In genomic region chr10:131731780-131732630, GRCh38 we compare ENCODE assay signal across 28 cellular contexts.
"Had no signal": no experiment of that assay in that cellular context is flagged by ENCODE, and none has a peak within 500 bp of the region (broad histone marks: within the 10 kb centered on the region; RNA-seq: fewer than 3 reads in every experiment).

No MANE protein-coding gene starts in this region.

- ATAC-seq: heart right ventricle, left lung, lower lobe of right lung, pancreas, right cardiac atrium had no signal

- H3K4me1 Mint-ChIP-seq: activated naive CD4-positive, alpha-beta T cell treated with anti-CD3 and anti-CD28 coated beads, Interleukin-2, amount 50 U/mL, for 24 hours had no signal

- H3K9me3 ChIP-seq: pancreas, testis, transverse colon, vagina had no signal

- FAIRE-seq: colon, endometrium, pancreas, TTC549 had no signal

- H3K4me3 ChIP-seq: breast epithelium, esophagus squamous epithelium, heart right ventricle, left lung, lower lobe of right lung, pancreas, testis, transverse colon, vagina had no signal

- H3K9me3 Mint-ChIP-seq: activated naive CD4-positive, alpha-beta T cell treated with anti-CD3 and anti-CD28 coated beads, Interleukin-2, amount 50 U/mL, for 24 hours had no signal

- H3K4me3 Mint-ChIP-seq: activated naive CD4-positive, alpha-beta T cell treated with anti-CD3 and anti-CD28 coated beads, Interleukin-2, amount 50 U/mL, for 24 hours; nephron; T-helper 1 cell treated with Interleukin-12 subunit alpha and Interleukin-12 subunit beta and Interleukin-4 antibody, amounts not matched to agents 30 μg/mL and 1 μg/mL, for 36 hours had no signal

- H3K36me3 Mint-ChIP-seq: activated naive CD4-positive, alpha-beta T cell treated with anti-CD3 and anti-CD28 coated beads, Interleukin-2, amount 50 U/mL, for 24 hours had no signal

- H3K27ac ChIP-seq: breast epithelium, epithelial cell of prostate, esophagus squamous epithelium, heart right ventricle, left lung, lower lobe of right lung, pancreas, testis, transverse colon, vagina, VCaP had no signal

- H3K4me1 ChIP-seq: breast epithelium, heart right ventricle, left lung, lower lobe of right lung, pancreas, testis, transverse colon, vagina had no signal

- H3K27me3 ChIP-seq: pancreas, testis, transverse colon, vagina had no signal

- DNase-seq: activated CD4-positive, alpha-beta T cell treated with anti-CD3 and anti-CD28 coated beads for 4 hours; activated CD4-positive, alpha-beta T cell treated with anti-CD3 and anti-CD28 coated beads, Interleukin-2, amount 50 U/mL, for 48 hours; activated T-cell treated with anti-CD3 and anti-CD28 coated beads, Interleukin-2, amount 50 U/mL, for 1 hour; effector CD8-positive, alpha-beta T cell; esophagus squamous epithelium; foreskin melanocyte; heart right ventricle; kidney glomerular epithelial cell; lower lobe of right lung; mesenchymal stem cell; right cardiac atrium; stimulated activated CD4-positive, alpha-beta T cell treated with anti-CD3 and anti-CD28 coated beads, Interleukin-2, amount 100 ng/mL, for 48 hours; stimulated activated naive CD4-positive, alpha-beta T cell treated with Interleukin-2 at 50 U/mL for 16 hours; T-helper 9 cell; testis; transverse colon had no signal

- H3K27ac Mint-ChIP-seq: activated naive CD4-positive, alpha-beta T cell treated with anti-CD3 and anti-CD28 coated beads, Interleukin-2, amount 50 U/mL, for 24 hours; nephron; T-helper 1 cell treated with Interleukin-12 subunit alpha and Interleukin-12 subunit beta and Interleukin-4 antibody, amounts not matched to agents 30 μg/mL and 1 μg/mL, for 36 hours had no signal

- H3K36me3 ChIP-seq: breast epithelium, esophagus squamous epithelium, heart right ventricle, left lung, lower lobe of right lung, pancreas, transverse colon, vagina had no signal

- H3K27me3 Mint-ChIP-seq: activated naive CD4-positive, alpha-beta T cell treated with anti-CD3 and anti-CD28 coated beads, Interleukin-2, amount 50 U/mL, for 24 hours had no signal
